8 cellular contexts compared by ENCODE assay signal in the genomic region with DNA sequence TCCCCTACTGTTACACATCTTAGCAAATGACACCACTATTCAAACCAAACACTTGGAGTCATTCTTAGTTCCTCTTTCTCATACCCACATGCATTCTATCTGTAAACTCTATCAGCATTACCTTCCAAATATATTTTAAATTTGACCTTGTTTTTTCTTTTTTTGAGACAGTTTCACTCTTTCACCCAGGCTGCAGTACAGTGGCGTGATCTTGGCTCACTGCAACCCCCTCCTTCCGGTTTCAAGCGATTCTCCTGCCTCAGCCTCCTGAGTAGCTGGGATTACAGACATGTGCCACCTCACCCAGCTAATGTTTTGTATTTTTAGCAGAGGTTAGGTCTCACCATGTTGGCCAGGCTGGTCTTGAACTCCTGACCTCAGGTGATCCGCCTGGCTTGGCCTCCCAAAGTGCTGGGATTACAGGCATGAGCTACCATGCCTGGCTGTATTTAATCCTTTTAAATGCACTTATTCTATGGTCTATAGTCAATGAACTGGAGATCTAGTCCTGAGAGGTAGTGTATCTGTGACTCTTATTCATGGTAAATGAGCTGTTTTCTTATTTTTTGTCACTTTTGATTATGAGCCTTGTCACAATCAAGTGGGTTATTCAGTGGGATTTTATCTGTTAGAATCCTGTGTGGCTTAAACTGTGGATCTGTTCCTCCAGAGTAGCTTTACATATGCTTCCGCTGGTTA.
DNase-seq lines count a peak whose midpoint lies in the region; ATAC-seq and TF ChIP-seq lines count a peak whose summit lies in the region.

No MANE protein-coding gene starts in this region.

- DNase-seq in activated CD4-positive, CD25-positive, alpha-beta regulatory T cell (lab: John Stamatoyannopoulos, UW) = no peak
- peak; percentile 39 for DNase-seq in T-helper 2 cell treated with Interferon-gamma antibody and Interleukin-4, amounts not matched to agents 5 μg/mL and 100 μg/mL, for 36 hours (ENCODE audit: low spot score)
- DNase-seq in stimulated activated CD8-positive, alpha-beta memory T cell treated with anti-CD3 and anti-CD28 coated beads, Interleukin-4, amount 100 ng/mL, for 48 hours = peak; percentile 45
- DNase-seq in ascending aorta (ENCODE audit: low spot score in 2 of 2) = no peak
- no peak for DNase-seq in PC-3
- no peak for DNase-seq in RWPE1 (ENCODE audit: low spot score)

- no peak overlapping the region for H3K9ac ChIP-seq in PC-3 (ENCODE audit: low read length)

- no peaks in the 10 kb centered on the region for H4K20me1 ChIP-seq in PC-3 (ENCODE audit: low read length)

- peak; percentile 9 to 51 for ATAC-seq in activated CD4-positive, CD25-positive, alpha-beta regulatory T cell treated with anti-CD3 and anti-CD28 coated beads, Interleukin-2, amount 50 U/mL, for 24 hours
- peak; percentile 63 for ATAC-seq in HG03095 (IDR thresholded peaks at IDR 0.05; ENCODE audit: unreplicated experiment)
- no peak for ATAC-seq in PC-3

- H3K9me3 Mint-ChIP-seq in T-helper 2 cell treated with Interferon-gamma antibody and Interleukin-4, amounts not matched to agents 5 μg/mL and 100 μg/mL, for 36 hours = no peaks in the 10 kb centered on the region

- H3F3A ChIP-seq in PC-3 (ENCODE audit: low read length, unreplicated experiment) = no peaks in the 10 kb centered on the region

- no peaks in the 10 kb centered on the region for H3K9me2 ChIP-seq in PC-3 (replicated peaks; ENCODE audit: low read length)

- CTCF ChIA-PET in PC-3 (lab: Charles Lee) (no interaction called here), RWPE1 (lab: Yijun Ruan, JAX) (interaction anchor here (1.0 kb wide), 1 partner anchor 137 kb away, joined by 4 read pairs; no protein-coding TSS in a partner anchor)

- H3K4me1 Mint-ChIP-seq in T-helper 2 cell treated with Interferon-gamma antibody and Interleukin-4, amounts not matched to agents 5 μg/mL and 100 μg/mL, for 36 hours (ENCODE audit: low read depth) = peaks cover 21% of the 10 kb centered on the region

- intact Hi-C loops in ascending aorta (cut with DNase I) = no loop called here
- intact Hi-C loops in PC-3 (cut with micrococcal nuclease) = no loop called here

- no TSS peak for BruUV-seq in PC-3 (replicated peaks; lab: Mats Ljungman, UMichigan)

- peaks cover 21% of the 10 kb centered on the region for H3K36me3 Mint-ChIP-seq in T-helper 2 cell treated with Interferon-gamma antibody and Interleukin-4, amounts not matched to agents 5 μg/mL and 100 μg/mL, for 36 hours (ENCODE audit: low read depth)

- no peak overlapping the region for H2AFZ ChIP-seq in PC-3 (ENCODE audit: low read length)

- TF ChIP-seq CTCF in ascending aorta (IDR thresholded peaks at IDR 0.05) = no peak
- TF ChIP-seq CTCF in PC-3 (conservative IDR thresholded peaks at IDR 0.05; ENCODE audit: low read depth, low read length) = no peak
- no peak for TF ChIP-seq CTCF in RWPE1 (conservative IDR thresholded peaks at IDR 0.05; ENCODE audit: low read depth)

- no peaks in the 10 kb centered on the region for H3K79me2 ChIP-seq in PC-3 (ENCODE audit: low read length)

- no peaks in the 10 kb centered on the region for H3K27me3 Mint-ChIP-seq in T-helper 2 cell treated with Interferon-gamma antibody and Interleukin-4, amounts not matched to agents 5 μg/mL and 100 μg/mL, for 36 hours (ENCODE audit: low read depth)

- H3K27ac ChIP-seq in ascending aorta = no peak overlapping the region
- no peak overlapping the region for H3K27ac ChIP-seq in PC-3 (ENCODE audit: low read length)
- H3K27ac ChIP-seq in RWPE1 = no peak overlapping the region

- no peaks in the 10 kb centered on the region for H3K4me1 ChIP-seq in ascending aorta
- H3K4me1 ChIP-seq in PC-3 (ENCODE audit: insufficient read depth, low read length) = no peaks in the 10 kb centered on the region

- H3K4me3 ChIP-seq in ascending aorta = no peak overlapping the region
- H3K4me3 ChIP-seq in PC-3 (ENCODE audit: low read length) = no peak overlapping the region

- POLR2A ChIA-PET in PC-3 (lab: Charles Lee; ENCODE audit: unreplicated experiment) = no interaction called here
- POLR2A ChIA-PET in RWPE1 (lab: Yijun Ruan, JAX; ENCODE audit: low non-redundant PET) = no interaction called here

- H3K27me3 ChIP-seq in ascending aorta (no peaks in the 10 kb centered on the region), PC-3 (ENCODE audit: low read length) (no peaks in the 10 kb centered on the region)

- H3K4me2 ChIP-seq in PC-3 (ENCODE audit: low read length) = no peak overlapping the region

- peak overlapping the region; percentile 81 for H3K27ac Mint-ChIP-seq in T-helper 2 cell treated with Interferon-gamma antibody and Interleukin-4, amounts not matched to agents 5 μg/mL and 100 μg/mL, for 36 hours

- H3K36me3 ChIP-seq in ascending aorta = peaks cover 0 to 7% of the 10 kb centered on the region in 2 donors
- H3K36me3 ChIP-seq in PC-3 (ENCODE audit: low read depth, low read length) = no peaks in the 10 kb centered on the region; the same call in 1 of the 2 replicates

- no peaks in the 10 kb centered on the region for H3K9me3 ChIP-seq in ascending aorta
- H3K9me3 ChIP-seq in PC-3 (ENCODE audit: low read length) = no peaks in the 10 kb centered on the region

- peak overlapping the region; percentile 30 for H3K4me3 Mint-ChIP-seq in T-helper 2 cell treated with Interferon-gamma antibody and Interleukin-4, amounts not matched to agents 5 μg/mL and 100 μg/mL, for 36 hours

Comparison
In these comparisons a context has a peak if more than half of its experiments do, and no peak if none do; other contexts are left out.
1. DNase-seq: peak in T-helper 2 cell treated with Interferon-gamma antibody and Interleukin-4, amounts not matched to agents 5 μg/mL and 100 μg/mL, for 36 hours (single experiment) and stimulated activated CD8-positive, alpha-beta memory T cell treated with anti-CD3 and anti-CD28 coated beads, Interleukin-4, amount 100 ng/mL, for 48 hours (single experiment); none in activated CD4-positive, CD25-positive, alpha-beta regulatory T cell (0 of 4), ascending aorta (0 of 2), PC-3 (single experiment) and RWPE1 (single experiment).